In genomic region chr17:18968945-18969887, GRCh38 we compare ENCODE assay signal across 1 cellular context.
TF ChIP-seq lines count a peak whose summit lies in the region.

No MANE protein-coding gene starts in this region.

TF ChIP-seq in endothelial cell of umbilical vein, 7 proteins besides CTCF, POLR2A, EP300 and RAD21 (continued from another document):
- TF ChIP-seq JUN (IDR thresholded peaks at IDR 0.05; ENCODE audit: borderline replicate concordance, insufficient read depth, insufficient read length, low read depth) = no peak
- TF ChIP-seq GATA2 (IDR thresholded peaks at IDR 0.05; ENCODE audit: insufficient read depth, insufficient read length, low read depth, low read length) = no peak
- no peak for TF ChIP-seq FOS (IDR thresholded peaks at IDR 0.05; ENCODE audit: borderline replicate concordance, insufficient read depth, low read length)
